Comparison of ENCODE assay signal across 1 cellular context in the genomic region with DNA sequence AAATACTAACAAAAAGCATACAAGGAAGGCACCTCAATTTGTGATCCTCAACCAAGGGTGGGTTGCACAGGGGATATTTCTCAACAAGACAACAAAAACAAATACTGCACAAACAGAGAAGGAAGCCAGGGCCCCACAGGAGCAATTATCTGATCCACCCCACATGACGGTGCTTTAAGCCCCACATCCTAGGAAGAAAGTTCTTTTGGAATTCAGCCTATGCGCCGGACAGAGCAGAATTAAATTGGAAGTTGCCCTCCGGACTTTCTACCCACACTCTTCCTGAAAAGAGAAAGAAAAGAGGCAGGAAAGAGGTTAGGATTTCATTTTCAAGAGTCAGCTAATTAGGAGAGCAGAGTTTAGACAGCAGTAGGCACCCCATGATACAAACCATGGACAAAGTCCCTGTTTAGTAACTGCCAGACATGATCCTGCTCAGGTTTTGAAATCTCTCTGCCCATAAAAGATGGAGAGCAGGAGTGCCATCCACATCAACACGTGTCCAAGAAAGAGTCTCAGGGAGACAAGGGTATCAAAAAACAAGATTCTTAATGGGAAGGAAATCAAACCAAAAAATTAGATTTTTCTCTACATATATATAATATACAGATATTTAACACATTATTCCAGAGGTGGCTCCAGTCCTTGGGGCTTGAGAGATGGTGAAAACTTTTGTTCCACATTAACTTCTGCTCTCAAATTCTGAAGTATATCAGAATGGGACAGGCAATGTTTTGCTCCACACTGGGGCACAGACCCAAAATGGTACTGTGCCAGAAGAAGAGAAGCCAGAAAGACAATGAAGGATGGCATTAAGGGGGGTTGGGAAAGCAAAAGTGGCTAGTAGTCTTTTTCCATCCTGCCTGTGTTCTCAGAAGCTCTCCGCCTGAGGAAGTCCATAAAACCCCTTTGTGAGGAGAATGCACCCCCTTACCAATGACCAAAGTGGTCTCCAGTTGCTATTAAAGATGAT.
TF ChIP-seq lines count a peak whose summit lies in the region.

No MANE protein-coding gene starts in this region.

TF ChIP-seq in K562, 482 proteins besides CTCF, POLR2A, EP300 and RAD21:
- TF ChIP-seq ZNF316 (IDR thresholded peaks at IDR 0.05) = peak; percentile 24; the same call in 1 of the 2 replicates
- TF ChIP-seq TRIM24 (IDR thresholded peaks at IDR 0.05) = no peak
